19 cellular contexts compared by ENCODE assay signal in genomic region chr17:17889922-17890321, GRCh38. TPM values are rescaled to one million over a fixed set of nuclear protein-coding genes. Genes with fewer than 3 reads are reported as not detected.
DNase-seq lines count a peak whose midpoint lies in the region; FAIRE-seq and TF ChIP-seq lines count a peak whose summit lies in the region.
"Had no signal": no experiment of that assay in that cellular context is flagged by ENCODE, and none has a peak within 500 bp of the region (broad histone marks: within the 10 kb centered on the region; RNA-seq: fewer than 3 reads in every experiment).

No MANE protein-coding gene starts in this region.

- no peak for TF ChIP-seq RAD21 in H1 (IDR thresholded peaks at IDR 0.05 in 1 of 2, conservative IDR thresholded peaks at IDR 0.05 in 1 of 2; ENCODE audit: low read depth in 2 of 2, low read length in 2 of 2)

- no peak overlapping the region for H4K5ac ChIP-seq in H1 (ENCODE audit: insufficient read length, low read depth, low read length)

- H3K18ac ChIP-seq in H1 (ENCODE audit: extremely low read depth, low read length) = no peak overlapping the region

- H3K36me3 ChIP-seq in BLaER1 = peaks cover 10% of the 10 kb centered on the region
- H3K36me3 ChIP-seq in Karpas-422 (ENCODE audit: insufficient read depth, low read length) = no peaks in the 10 kb centered on the region
- no peaks in the 10 kb centered on the region for H3K36me3 ChIP-seq in H1 (ENCODE audit: control insufficient read depth in 2 of 4, insufficient read depth in 4 of 4, low read length in 3 of 4)
- H3K36me3 ChIP-seq in H7 (replicated peaks; ENCODE audit: control insufficient read depth, insufficient read depth, low read length) = no peaks in the 10 kb centered on the region

- peak overlapping the region; percentile 2 for H3K27ac Mint-ChIP-seq in osteocyte (ENCODE audit: unreplicated experiment)
- no peak overlapping the region for H3K27ac Mint-ChIP-seq in activated CD4-positive, alpha-beta T cell treated with anti-CD3 and anti-CD28 coated beads, Interleukin-2, amount 10 ng/mL, durations not matched to agents 24 days and 14 days
- H3K27ac Mint-ChIP-seq: CD4-positive, CD25-positive, alpha-beta regulatory T cell; HFFc6 had no signal

- H4K20me1 ChIP-seq in BLaER1 (0 out of 2 replicates have a peak, but pooled peaks cover 6% of the 10 kb centered on the region), Karpas-422 (ENCODE audit: insufficient read depth, low read depth, low read length) (peaks cover 6% of the 10 kb centered on the region; the same call in 1 of the 2 replicates), H1 (replicated peaks in 1 of 2; ENCODE audit: control insufficient read depth in 1 of 2, insufficient read depth in 2 of 2, low read length in 2 of 2) (no peaks in the 10 kb centered on the region)

- 89% methylated on average over 2 of the region's 2 CpGs; no CpG with 5 or more reads in 1 of the 2 experiments for WGBS in H1 (ENCODE audit: extremely low coverage in 1 of 2, insufficient coverage in 1 of 2, insufficient read length in 1 of 2, insufficient replicate concordance in 2 of 2, low coverage in 1 of 2, low lambda C conversion rate in 2 of 2, missing lambda C conversion rate in 1 of 2), 2 experiments

- FAIRE-seq in H1 (lab: Jason Lieb, UNC) = no peak
- FAIRE-seq: GM12892, GM19239, HepG2, HTR-8/SVneo had no signal

- H4K8ac ChIP-seq in H1 (ENCODE audit: extremely low read depth, insufficient read depth, low read length) = no peak overlapping the region

- H3K23me2 ChIP-seq in H1 (ENCODE audit: low read depth, low read length) = no peaks in the 10 kb centered on the region

- H3K9me3 ChIP-seq in BLaER1 (no peaks in the 10 kb centered on the region), Karpas-422 (ENCODE audit: low read length) (no peaks in the 10 kb centered on the region), H1 (ENCODE audit: insufficient read depth in 2 of 2, low read depth in 1 of 2, low read length in 1 of 2) (no peaks in the 10 kb centered on the region)
- H3K9me3 ChIP-seq: BLaER1 treated with 17β-estradiol and CSF1 and Interleukin-3, amounts not matched to agents 10 nM and 100 nM had no signal

- H3K4me3 ChIP-seq in BLaER1 (no peak overlapping the region), Karpas-422 (ENCODE audit: low read length) (peak overlapping the region; percentile 25; the same call in 1 of the 2 replicates), H1 (ENCODE audit: extremely low read depth in 1 of 4, insufficient read depth in 2 of 4, low read depth in 3 of 4, low read length in 4 of 4) (no peak overlapping the region), H7 (ENCODE audit: insufficient read depth, low read depth, low read length) (no peak overlapping the region)
- H3K4me3 ChIP-seq: BLaER1 treated with 17β-estradiol and CSF1 and Interleukin-3, amounts not matched to agents 10 nM and 100 nM had no signal

- H3K79me1 ChIP-seq in H1 (ENCODE audit: low read depth, low read length) = no peaks in the 10 kb centered on the region

- peaks cover 17% of the 10 kb centered on the region for H3K4me1 Mint-ChIP-seq in osteocyte (ENCODE audit: unreplicated experiment)
- peaks cover 4% of the 10 kb centered on the region for H3K4me1 Mint-ChIP-seq in activated CD4-positive, alpha-beta T cell treated with anti-CD3 and anti-CD28 coated beads, Interleukin-2, amount 10 ng/mL, durations not matched to agents 24 days and 14 days

- no peak overlapping the region for H3K23ac ChIP-seq in H1 (ENCODE audit: insufficient read length)

- no peak overlapping the region for H2BK5ac ChIP-seq in H1 (ENCODE audit: low read depth, low read length)

- H3K79me2 ChIP-seq in Karpas-422 (ENCODE audit: low read length) (no peaks in the 10 kb centered on the region), H1 (ENCODE audit: control insufficient read depth in 1 of 2, insufficient read depth in 2 of 2, low read length in 2 of 2) (no peaks in the 10 kb centered on the region)

- no peaks in the 10 kb centered on the region for H3K27me3 ChIP-seq in BLaER1
- no peaks in the 10 kb centered on the region for H3K27me3 ChIP-seq in Karpas-422 (ENCODE audit: low read length)
- H3K27me3 ChIP-seq in H1 (replicated peaks in 1 of 4; ENCODE audit: control insufficient read depth in 3 of 4, extremely low read depth in 1 of 4, insufficient read depth in 3 of 4, low read length in 3 of 4) = no peaks in the 10 kb centered on the region
- no peaks in the 10 kb centered on the region for H3K27me3 ChIP-seq in H7 (ENCODE audit: control insufficient read depth, insufficient read depth, low read length)
- H3K27me3 ChIP-seq: BLaER1 treated with 17β-estradiol and CSF1 and Interleukin-3, amounts not matched to agents 10 nM and 100 nM had no signal

- H2BK20ac ChIP-seq in H1 (ENCODE audit: low read length) = no peak overlapping the region

- no peak overlapping the region for H3K14ac ChIP-seq in H1 (ENCODE audit: insufficient read length)

- no peak overlapping the region for H2AK5ac ChIP-seq in H1 (ENCODE audit: low read depth, low read length)

- H3K27me3 Mint-ChIP-seq in osteocyte (ENCODE audit: unreplicated experiment) = no peaks in the 10 kb centered on the region
- H3K27me3 Mint-ChIP-seq in activated CD4-positive, alpha-beta T cell treated with anti-CD3 and anti-CD28 coated beads, Interleukin-2, amount 10 ng/mL, durations not matched to agents 24 days and 14 days = no peaks in the 10 kb centered on the region
- H3K27me3 Mint-ChIP-seq: CD4-positive, CD25-positive, alpha-beta regulatory T cell had no signal

- H3K9me3 Mint-ChIP-seq in osteocyte (ENCODE audit: unreplicated experiment) = no peaks in the 10 kb centered on the region
- no peaks in the 10 kb centered on the region for H3K9me3 Mint-ChIP-seq in activated CD4-positive, alpha-beta T cell treated with anti-CD3 and anti-CD28 coated beads, Interleukin-2, amount 10 ng/mL, durations not matched to agents 24 days and 14 days
- H3K9me3 Mint-ChIP-seq: HFFc6 had no signal

- H2BK12ac ChIP-seq in H1 (ENCODE audit: low read depth, low read length) = no peak overlapping the region

- H3K9me2 ChIP-seq in Karpas-422 (replicated peaks; ENCODE audit: insufficient read depth, low read length) = no peaks in the 10 kb centered on the region

- H3K27ac ChIP-seq in BLaER1 (no peak overlapping the region), Karpas-422 (ENCODE audit: low read length) (no peak overlapping the region), H1 (ENCODE audit: low read depth, low read length) (no peak overlapping the region)
- H3K27ac ChIP-seq: BLaER1 treated with 17β-estradiol and CSF1 and Interleukin-3, amounts not matched to agents 10 nM and 100 nM had no signal

- no peak overlapping the region for H3K56ac ChIP-seq in H1 (replicated peaks; ENCODE audit: insufficient read length, low read depth, low read length)

- no peak overlapping the region for H3K4ac ChIP-seq in H1 (replicated peaks; ENCODE audit: insufficient read length, low read depth, low read length)

- 0 out of 2 replicates have a peak overlapping the region, but pooled peaks have one; percentile 48 for H2BK15ac ChIP-seq in H1 (ENCODE audit: low read length)

- no peak overlapping the region for H3K4me3 Mint-ChIP-seq in osteocyte (ENCODE audit: unreplicated experiment)
- no peak overlapping the region for H3K4me3 Mint-ChIP-seq in activated CD4-positive, alpha-beta T cell treated with anti-CD3 and anti-CD28 coated beads, Interleukin-2, amount 10 ng/mL, durations not matched to agents 24 days and 14 days
- H3K4me3 Mint-ChIP-seq: CD4-positive, CD25-positive, alpha-beta regulatory T cell; HFFc6 had no signal

- no peak for TF ChIP-seq POLR2A in H1 (IDR thresholded peaks at IDR 0.05; ENCODE audit: control extremely low read depth in 1 of 2, low read depth in 2 of 2, low read length in 2 of 2)

- no peak overlapping the region for H3K9ac ChIP-seq in BLaER1
- 0 out of 2 replicates have a peak overlapping the region, but pooled peaks have one; percentile 14 for H3K9ac ChIP-seq in Karpas-422 (ENCODE audit: low read length)
- no peak overlapping the region for H3K9ac ChIP-seq in H1 (replicated peaks in 1 of 4; ENCODE audit: extremely low read depth in 1 of 4, low read depth in 3 of 4, low read length in 3 of 4)
- H3K9ac ChIP-seq: BLaER1 treated with 17β-estradiol and CSF1 and Interleukin-3, amounts not matched to agents 10 nM and 100 nM had no signal

- POLR2A ChIA-PET in H1 (lab: Charles Lee; ENCODE audit: partially characterized antibody) = interaction anchor here (2.1 kb wide), 1 partner anchor 13 kb away, joined by 7 read pairs; no protein-coding TSS in a partner anchor

- H3K36me3 Mint-ChIP-seq in osteocyte (ENCODE audit: unreplicated experiment) = peaks cover 40% of the 10 kb centered on the region
- peaks cover 8% of the 10 kb centered on the region for H3K36me3 Mint-ChIP-seq in activated CD4-positive, alpha-beta T cell treated with anti-CD3 and anti-CD28 coated beads, Interleukin-2, amount 10 ng/mL, durations not matched to agents 24 days and 14 days (ENCODE audit: low read depth)

- H2AFZ ChIP-seq in Karpas-422 (ENCODE audit: low read length) (no peak overlapping the region), H1 (ENCODE audit: low read length) (no peak overlapping the region)

- H3K4me2 ChIP-seq in BLaER1 (peak overlapping the region; percentile 69; the same call in 1 of the 2 replicates), Karpas-422 (ENCODE audit: low read depth, low read length, poor library complexity, severe bottlenecking) (peak overlapping the region; percentile 57), H1 (ENCODE audit: insufficient read depth in 1 of 2, low read depth in 2 of 2, low read length in 2 of 2) (no peak overlapping the region)

- DNase-seq in Karpas-422 (peak; percentile 91), H1 (ENCODE audit: low read depth in 1 of 2, low spot score in 2 of 2) (no peak), osteocyte (ENCODE audit: extremely low spot score, unreplicated experiment) (no peak), superior temporal gyrus (ENCODE audit: extremely low spot score) (no peak), H7 (no peak)
- DNase-seq in activated CD4-positive, alpha-beta T cell treated with anti-CD3 and anti-CD28 coated beads, Interleukin-2, amount 10 ng/mL, durations not matched to agents 24 days and 14 days = no peak
- DNase-seq: 8988T; AML-193; CD4-positive, CD25-positive, alpha-beta regulatory T cell; DMS53; GOT3; HCEC 1CT; HFFc6 had no signal

- no peak overlapping the region for H4K91ac ChIP-seq in H1 (replicated peaks; ENCODE audit: insufficient read length, low read length)

- CTCF ChIA-PET in H1 (lab: Charles Lee; ENCODE audit: partially characterized antibody) = interaction anchor here (0.9 to 22.5 kb wide), 25 partner anchors 10 to 308 kb away, joined by 3 to 404 read pairs (median 11); partner anchors contain the start of genes DRC3 and TOM1L2

- H3K4me1 ChIP-seq in BLaER1 (peaks cover 71% of the 10 kb centered on the region), Karpas-422 (ENCODE audit: low read length) (peaks cover 43% of the 10 kb centered on the region), H1 (replicated peaks in 1 of 4; ENCODE audit: control insufficient read depth in 3 of 4, insufficient read depth in 4 of 4, low read length in 3 of 4) (peaks cover 4 to 13% (median 10%) of the 10 kb centered on the region in 4 experiments)

- H2BK120ac ChIP-seq in H1 (replicated peaks; ENCODE audit: low read depth, low read length) = no peak overlapping the region

- intact Hi-C loops in activated CD4-positive, alpha-beta T cell treated with anti-CD3 and anti-CD28 coated beads, Interleukin-2, amount 10 ng/mL, durations not matched to agents 24 days and 14 days (cut with micrococcal nuclease) = no loop called here

- no peak for TF ChIP-seq EP300 in H1 (IDR thresholded peaks at IDR 0.05; ENCODE audit: borderline replicate concordance in 1 of 2, low read depth in 2 of 2, low read length in 2 of 2)

- TF ChIP-seq CTCF in H1 (IDR thresholded peaks at IDR 0.05; ENCODE audit: control extremely low read depth in 1 of 3, insufficient read depth in 1 of 3, low read depth in 1 of 3, low read length in 3 of 3) (no peak), osteocyte (IDR thresholded peaks at IDR 0.05) (no peak)

RNA-seq across cellular contexts. Expression of gene SREBF1, which starts 53.1 kb away (rescaled TPM):
- total RNA-seq in Karpas-422 (2014; rRNA removed; shearing (Covaris generic); ENCODE audit: low replicate concordance) = 52.0 and 103 TPM in 2 replicates
- 69.9 and 70.8 TPM in 2 replicates for total RNA-seq in H1 (2021; fragmentation: NEBNext Ultra II Directional; extraction: Animal tissue kit (Norgen Biotek cat#: 25700))
- polyA plus RNA-seq in H1 (2011; rRNA removed) = 28.6 and 64.6 TPM in 2 replicates
- 34.1 TPM for polyA plus RNA-seq in H1 (2011; cell fraction: cytosol; rRNA removed)
- 270 TPM for polyA plus RNA-seq in H1 (2011; cell fraction: nucleus; rRNA removed)
- 45.2 to 64.7 TPM (median 53.7 TPM) in 4 replicates for polyA plus RNA-seq in H1 (2012, experiment 1 of 2)
- 36.4 TPM for polyA plus RNA-seq in H1 (2012, experiment 2 of 2)
- 88.4 TPM for polyA plus RNA-seq in H1 (2013, experiment 1 of 2)
- polyA plus RNA-seq in H1 (2013, experiment 2 of 2) = 76.5 TPM
- polyA minus RNA-seq in H1 (2011; rRNA and poly(A)+ RNA removed) = 21.0 and 35.5 TPM in 2 replicates
- polyA minus RNA-seq in H1 (2011; cell fraction: cytosol; rRNA and poly(A)+ RNA removed) = 60.1 TPM
- polyA minus RNA-seq in H1 (2011; cell fraction: nucleus; rRNA and poly(A)+ RNA removed) = 90.1 TPM
- total RNA-seq in osteocyte = 78.0 and 86.9 TPM in 2 replicates
- 154 and 171 TPM in 2 replicates for total RNA-seq in activated CD4-positive, alpha-beta T cell treated with anti-CD3 and anti-CD28 coated beads, Interleukin-2, amount 10 ng/mL, durations not matched to agents 24 days and 14 days
- 34.2 and 43.6 TPM in 2 replicates for total RNA-seq in H7 (2014; rRNA removed; shearing (Covaris generic))

Comparison
In these comparisons a context has a peak if more than half of its experiments do, and no peak if none do; other contexts are left out.
1. H3K4me2 ChIP-seq: peak in BLaER1 (single experiment) and Karpas-422 (single experiment); none in H1 (0 of 2).